Comparison of ENCODE assay signal across 8 cellular contexts in the genomic region with DNA sequence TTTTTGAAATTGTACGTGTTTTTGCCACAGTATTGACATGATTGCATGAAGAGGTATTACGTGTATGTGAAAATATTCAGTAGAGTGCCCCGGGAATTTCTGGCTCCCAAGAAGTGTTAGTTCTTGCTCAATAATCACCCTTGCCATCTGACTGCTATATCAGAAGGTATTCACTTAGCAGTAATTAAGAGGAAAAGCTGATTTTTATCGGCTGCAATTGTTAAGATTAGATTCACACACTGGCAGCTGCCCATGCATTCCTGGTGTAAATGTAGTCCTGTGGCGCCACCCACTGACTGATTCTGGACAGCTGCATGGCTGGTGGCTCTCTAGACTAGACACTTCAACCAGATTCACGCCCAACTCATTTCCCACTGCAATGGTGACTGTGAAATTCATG.
DNase-seq lines count a peak whose midpoint lies in the region; ATAC-seq and TF ChIP-seq lines count a peak whose summit lies in the region.

No MANE protein-coding gene starts in this region.

- no peak overlapping the region for H3K9ac ChIP-seq in mammary epithelial cell (ENCODE audit: insufficient read depth, low read length)

- CTCF ChIA-PET in mammary epithelial cell (lab: Charles Lee; ENCODE audit: low non-redundant PET), result interaction anchor here (0.7 kb wide), 1 partner anchor 162 kb away, joined by 35 read pairs; no protein-coding TSS in a partner anchor

- H3K79me2 ChIP-seq in mammary epithelial cell (ENCODE audit: insufficient read depth, low read length), result no peaks in the 10 kb centered on the region

- H3K27me3 Mint-ChIP-seq in activated naive CD8-positive, alpha-beta T cell treated with anti-CD3 and anti-CD28 coated beads, Interleukin-2, amount 50 U/mL, for 24 hours, result no peaks in the 10 kb centered on the region
- H3K27me3 Mint-ChIP-seq in activated naive CD8-positive, alpha-beta T cell treated with anti-CD3 and anti-CD28 coated beads for 36 hours, result no peaks in the 10 kb centered on the region

- H2AFZ ChIP-seq in mammary epithelial cell (ENCODE audit: low read depth, low read length), result peak overlapping the region; percentile 35

- dilution Hi-C loops in mammary epithelial cell (cut with HindIII; ENCODE audit: low sequenced_read_pairs), result no loop called here

- TF ChIP-seq EP300 in gastroesophageal sphincter (IDR thresholded peaks at IDR 0.05), result no peak

- in situ Hi-C loops in mammary epithelial cell (cut with MboI; ENCODE audit: low sequenced_read_pairs in 2 of 2), result no loop called here

- no peaks in the 10 kb centered on the region for H3K36me3 Mint-ChIP-seq in activated naive CD8-positive, alpha-beta T cell treated with anti-CD3 and anti-CD28 coated beads, Interleukin-2, amount 50 U/mL, for 24 hours (ENCODE audit: low read depth)
- H3K36me3 Mint-ChIP-seq in activated naive CD8-positive, alpha-beta T cell treated with anti-CD3 and anti-CD28 coated beads for 36 hours, result no peaks in the 10 kb centered on the region

- 10% methylated on average over 6 of the region's 6 CpGs for WGBS in mammary epithelial cell (ENCODE audit: low coverage, missing lambda C conversion rate)
- WGBS in gastroesophageal sphincter (ENCODE audit: low coverage in 1 of 2), 2 donors, result 17 to 23% methylated on average over 6 of the region's 6 CpGs

- H4K20me1 ChIP-seq in mammary epithelial cell (ENCODE audit: insufficient read depth, low read length), result no peaks in the 10 kb centered on the region

- no peak for ATAC-seq in activated naive CD8-positive, alpha-beta T cell treated with anti-CD3 and anti-CD28 coated beads, Interleukin-2, amount 50 U/mL, for 24 hours
- no peak for ATAC-seq in gastroesophageal sphincter
- no peak for ATAC-seq in GM21723 (IDR thresholded peaks at IDR 0.05; ENCODE audit: unreplicated experiment)

- DNase-seq in activated naive CD8-positive, alpha-beta T cell treated with anti-CD3 and anti-CD28 coated beads, Interleukin-2, amount 50 U/mL, for 24 hours, result peak; percentile 11
- no peak for DNase-seq in activated naive CD8-positive, alpha-beta T cell treated with anti-CD3 and anti-CD28 coated beads for 36 hours
- DNase-seq in NCI-H446 treated with DMSO at 0.1 percent for 48 hours (lab: John Stamatoyannopoulos, UW), result peak; percentile 13
- DNase-seq in mammary epithelial cell, result peak; percentile 64
- peak; percentile 68 for DNase-seq in middle frontal gyrus (ENCODE audit: extremely low spot score, low spot score)
- DNase-seq in SW 1271 (lab: John Stamatoyannopoulos, UW), result no peak

- BruUV-seq in mammary epithelial cell (replicated peaks; lab: Mats Ljungman, UMichigan), result no TSS peak

- H3K36me3 ChIP-seq in mammary epithelial cell (ENCODE audit: insufficient read depth, low read length) (no peaks in the 10 kb centered on the region), gastroesophageal sphincter (no peaks in the 10 kb centered on the region)

- H3K4me3 ChIP-seq in mammary epithelial cell (replicated peaks in 1 of 3; ENCODE audit: insufficient read depth in 1 of 3, low read depth in 2 of 3, low read length in 3 of 3) (no peak overlapping the region), gastroesophageal sphincter (no peak overlapping the region)

- H3K4me1 ChIP-seq in mammary epithelial cell (ENCODE audit: insufficient read depth, low read length) (no peaks in the 10 kb centered on the region), gastroesophageal sphincter (no peaks in the 10 kb centered on the region)

- H3K4me2 ChIP-seq in mammary epithelial cell (ENCODE audit: insufficient read depth, low read depth, low read length), result peak overlapping the region; percentile 37

- TF ChIP-seq CTCF in mammary epithelial cell (conservative IDR thresholded peaks at IDR 0.05 in 1 of 2, IDR thresholded peaks at IDR 0.05 in 1 of 2; ENCODE audit: extremely low read depth in 1 of 2, insufficient read depth in 1 of 2, low read depth in 1 of 2, low read length in 2 of 2) (peak; percentile 79 to 88), gastroesophageal sphincter (IDR thresholded peaks at IDR 0.05) (peak in 1 of 4 experiments; percentile 32)

- no peak overlapping the region for H3K27ac Mint-ChIP-seq in activated naive CD8-positive, alpha-beta T cell treated with anti-CD3 and anti-CD28 coated beads, Interleukin-2, amount 50 U/mL, for 24 hours
- no peak overlapping the region for H3K27ac Mint-ChIP-seq in activated naive CD8-positive, alpha-beta T cell treated with anti-CD3 and anti-CD28 coated beads for 36 hours

- no peak overlapping the region for H3K4me3 Mint-ChIP-seq in activated naive CD8-positive, alpha-beta T cell treated with anti-CD3 and anti-CD28 coated beads, Interleukin-2, amount 50 U/mL, for 24 hours
- H3K4me3 Mint-ChIP-seq in activated naive CD8-positive, alpha-beta T cell treated with anti-CD3 and anti-CD28 coated beads for 36 hours, result no peak overlapping the region

- TF ChIP-seq POLR2A in gastroesophageal sphincter (IDR thresholded peaks at IDR 0.05), result no peak

- H3K9me3 ChIP-seq in mammary epithelial cell (replicated peaks; ENCODE audit: insufficient read depth, low read length) (no peaks in the 10 kb centered on the region), gastroesophageal sphincter (peaks cover 0 to 3% (median 0%) of the 10 kb centered on the region in 3 donors)

- intact Hi-C loops in mammary epithelial cell (cut with micrococcal nuclease), result loop anchor here (1.0 to 10.0 kb wide), 5 partner anchors 115 to 1101 kb away; no protein-coding TSS in a partner anchor

- H3K4me1 Mint-ChIP-seq in activated naive CD8-positive, alpha-beta T cell treated with anti-CD3 and anti-CD28 coated beads, Interleukin-2, amount 50 U/mL, for 24 hours, result no peaks in the 10 kb centered on the region
- no peaks in the 10 kb centered on the region for H3K4me1 Mint-ChIP-seq in activated naive CD8-positive, alpha-beta T cell treated with anti-CD3 and anti-CD28 coated beads for 36 hours

- H3K27ac ChIP-seq in mammary epithelial cell (ENCODE audit: insufficient read depth, low read depth, low read length), result no peak overlapping the region
- no peak overlapping the region for H3K27ac ChIP-seq in gastroesophageal sphincter

- H3K27me3 ChIP-seq in mammary epithelial cell (ENCODE audit: insufficient read depth, low read length) (no peaks in the 10 kb centered on the region), gastroesophageal sphincter (no peaks in the 10 kb centered on the region)

- peaks cover 4% of the 10 kb centered on the region for H3K9me3 Mint-ChIP-seq in activated naive CD8-positive, alpha-beta T cell treated with anti-CD3 and anti-CD28 coated beads, Interleukin-2, amount 50 U/mL, for 24 hours
- H3K9me3 Mint-ChIP-seq in activated naive CD8-positive, alpha-beta T cell treated with anti-CD3 and anti-CD28 coated beads for 36 hours, result peaks cover 7% of the 10 kb centered on the region

Comparison
In these comparisons a context has a peak if more than half of its experiments do, and no peak if none do; other contexts are left out.
1. DNase-seq: peak in activated naive CD8-positive, alpha-beta T cell treated with anti-CD3 and anti-CD28 coated beads, Interleukin-2, amount 50 U/mL, for 24 hours (single experiment), NCI-H446 treated with DMSO at 0.1 percent for 48 hours (single experiment), mammary epithelial cell (single experiment) and middle frontal gyrus (single experiment); none in activated naive CD8-positive, alpha-beta T cell treated with anti-CD3 and anti-CD28 coated beads for 36 hours (single experiment) and SW 1271 (0 of 2).